Comparison of ENCODE assay signal across 7 cellular contexts in the genomic region with DNA sequence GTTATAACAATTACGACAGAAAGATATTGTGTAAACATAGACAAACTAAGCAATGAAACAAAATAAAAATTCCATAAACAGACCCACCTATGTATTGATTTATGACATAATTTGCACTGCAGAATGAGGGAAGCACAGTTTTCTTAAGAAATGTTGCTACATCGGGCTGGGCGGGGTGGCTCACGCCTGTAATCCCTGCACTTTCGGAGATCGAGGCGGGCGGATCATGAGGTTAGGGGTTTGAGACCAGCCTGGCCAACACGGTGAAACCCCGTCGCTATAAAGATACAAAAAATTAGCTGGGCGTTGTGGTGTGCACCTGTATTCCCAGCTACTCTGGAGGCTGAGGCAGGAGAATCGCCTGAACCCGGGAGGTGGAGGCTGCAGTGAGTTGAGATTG. TPM values are rescaled to one million over a fixed set of nuclear protein-coding genes. Genes with fewer than 3 reads are reported as not detected.
"Had no signal": no experiment of that assay in that cellular context is flagged by ENCODE, and none has a peak within 500 bp of the region (broad histone marks: within the 10 kb centered on the region; RNA-seq: fewer than 3 reads in every experiment).

No MANE protein-coding gene starts in this region.

- H3K27me3 Mint-ChIP-seq: IgD-negative memory B cell had no signal

- H3K27ac Mint-ChIP-seq: HFFc6, IgD-negative memory B cell had no signal

- H3K36me3 Mint-ChIP-seq: IgD-negative memory B cell had no signal

- ATAC-seq: HCT116, HepG2 had no signal

- H3K4me1 Mint-ChIP-seq: IgD-negative memory B cell had no signal

- DNase-seq: GM23248, GOT3, H7, HFFc6 had no signal

- H3K4me3 Mint-ChIP-seq: HFFc6, IgD-negative memory B cell had no signal

RNA-seq across cellular contexts. Expression of a gene that starts 31.8 kb away (rescaled TPM):
- total RNA-seq: HepG2 had no signal
